ENCODE assay signal across 22 cellular contexts in genomic region chrX:136189222-136189621, GRCh38. TPM values are rescaled to one million over a fixed set of nuclear protein-coding genes. Genes with fewer than 3 reads are reported as not detected.
DNase-seq lines count a peak whose midpoint lies in the region; ATAC-seq and TF ChIP-seq lines count a peak whose summit lies in the region.
"Had no signal": no experiment of that assay in that cellular context is flagged by ENCODE, and none has a peak within 500 bp of the region (broad histone marks: within the 10 kb centered on the region; RNA-seq: fewer than 3 reads in every experiment).

No MANE protein-coding gene starts in this region.

- no peak for DNase-seq in choroid plexus epithelial cell (ENCODE audit: low read depth)
- peak in 4 of 5 donors; percentile 37 to 68 (median 48) for DNase-seq in heart left ventricle
- DNase-seq in psoas muscle: peak in 1 of 2 donors; percentile 67
- no peak for DNase-seq in transverse colon
- DNase-seq in foreskin fibroblast: no peak
- no peak for DNase-seq in inferior parietal cortex (ENCODE audit: extremely low spot score)
- DNase-seq: activated CD4-positive, alpha-beta T cell treated with anti-CD3 and anti-CD28 coated beads for 1 hour; activated naive CD4-positive, alpha-beta T cell; activated T-cell treated with anti-CD3 and anti-CD28 coated beads, Interleukin-2, amount 50 U/mL, for 24 hours; GOT3; immature natural killer cell; KG1; NCI-H524 treated with DMSO at 0.1 percent for 48 hours; Peyer's patch; SJCRH30; T-helper 1 cell; testis had no signal

- ATAC-seq in heart left ventricle (peak in 3 of 4 donors; percentile 32 to 42 (median 35)), psoas muscle (peak in 1 of 4 donors; percentile 14), HG02870 (IDR thresholded peaks at IDR 0.05; ENCODE audit: unreplicated experiment) (no peak)
- ATAC-seq: stimulated activated effector memory CD8-positive, alpha-beta T cell treated with anti-CD3 and anti-CD28 coated beads, Interleukin-12 subunit alpha, Interleukin-12 subunit beta, amount 100 ng/mL, for 72 hours had no signal

- H3K27me3 ChIP-seq in heart left ventricle (peaks cover 0 to 2% (median 0%) of the 10 kb centered on the region in 9 donors), psoas muscle (ENCODE audit: insufficient read depth in 3 of 3, low read length in 2 of 3) (no peaks in the 10 kb centered on the region), transverse colon (no peaks in the 10 kb centered on the region)
- H3K27me3 ChIP-seq: hepatocyte, Peyer's patch, SJCRH30, testis had no signal

- H3K4me3 ChIP-seq in choroid plexus epithelial cell (ENCODE audit: low read depth, low read length) (no peak overlapping the region), heart left ventricle (no peak overlapping the region), psoas muscle (peak overlapping the region; percentile 5), transverse colon (no peak overlapping the region), foreskin fibroblast (ENCODE audit: low read depth in 1 of 2, low read length in 2 of 2) (no peak overlapping the region)
- H3K4me3 ChIP-seq: hepatocyte, lung, Peyer's patch, SJCRH30, testis had no signal

- no peaks in the 10 kb centered on the region for H3K9me3 ChIP-seq in heart left ventricle
- H3K9me3 ChIP-seq in psoas muscle: no peaks in the 10 kb centered on the region
- no peaks in the 10 kb centered on the region for H3K9me3 ChIP-seq in transverse colon
- H3K9me3 ChIP-seq: Peyer's patch, SJCRH30, testis had no signal

- TF ChIP-seq CTCF in choroid plexus epithelial cell (conservative IDR thresholded peaks at IDR 0.05; ENCODE audit: low read depth, low read length) (peak; percentile 12), heart left ventricle (IDR thresholded peaks at IDR 0.05) (peak in 1 of 12 donors; percentile 12), psoas muscle (IDR thresholded peaks at IDR 0.05) (peak; percentile 6), transverse colon (IDR thresholded peaks at IDR 0.05) (no peak), foreskin fibroblast (IDR thresholded peaks at IDR 0.05; ENCODE audit: low read depth, low read length) (no peak)

- H3K36me3 ChIP-seq in heart left ventricle: no peaks in the 10 kb centered on the region
- no peaks in the 10 kb centered on the region for H3K36me3 ChIP-seq in psoas muscle (ENCODE audit: insufficient read depth in 1 of 2, low read depth in 1 of 2)
- no peaks in the 10 kb centered on the region for H3K36me3 ChIP-seq in transverse colon
- H3K36me3 ChIP-seq: Peyer's patch, SJCRH30 had no signal

- intact Hi-C loops in heart left ventricle (cut with DNase I): no loop called here
- intact Hi-C loops in psoas muscle (cut with DNase I): no loop called here
- intact Hi-C loops in transverse colon (cut with DNase I; ENCODE audit: low total_unique reads): no loop called here

- 10 to 49% (median 20%) methylated on average over 2 of the region's 2 CpGs for WGBS in heart left ventricle, 4 donors
- WGBS in psoas muscle, 3 donors: 63 to 83% (median 80%) methylated on average over 2 of the region's 2 CpGs
- 68 to 80% methylated on average over 2 of the region's 2 CpGs for WGBS in transverse colon (ENCODE audit: low coverage in 1 of 2), 2 donors

- no peak for TF ChIP-seq EP300 in transverse colon (IDR thresholded peaks at IDR 0.05; ENCODE audit: low read depth)

- in situ Hi-C loops in transverse colon (cut with MboI; ENCODE audit: low pct_ligation_motif_present in 1 of 4, low pct_unique_long_range_greater_than_20kb in 1 of 4, low sequenced_read_pairs in 3 of 4): no loop called here

- no peak for TF ChIP-seq POLR2A in heart left ventricle (IDR thresholded peaks at IDR 0.05)
- no peak for TF ChIP-seq POLR2A in transverse colon (IDR thresholded peaks at IDR 0.05)

- peaks cover 0 to 90% (median 59%) of the 10 kb centered on the region in 12 donors for H3K4me1 ChIP-seq in heart left ventricle
- peaks cover 36% of the 10 kb centered on the region for H3K4me1 ChIP-seq in psoas muscle
- peaks cover 0 to 8% (median 0%) of the 10 kb centered on the region in 4 donors for H3K4me1 ChIP-seq in transverse colon
- H3K4me1 ChIP-seq: testis had no signal

- H3K27ac ChIP-seq in heart left ventricle (peak overlapping the region in 11 of 12 donors; percentile 62 to 93 (median 85)), psoas muscle (peak overlapping the region; percentile 95), transverse colon (peak overlapping the region; percentile 20 to 82 (median 80))
- H3K27ac ChIP-seq: hepatocyte, Peyer's patch, SJCRH30, testis had no signal

RNA-seq across cellular contexts. Expression of gene FHL1, which starts 41.9 kb away (rescaled TPM):
- total RNA-seq in heart left ventricle (1,000 to 10,000 TPM; 1,446 to 4,800 (median 2,127) TPM), psoas muscle (1,000 to 10,000 TPM; 6,074 to 8,382 (median 6,962) TPM), transverse colon (100 to 1,000 TPM; 139 to 617 (median 162) TPM)
- polyA plus RNA-seq in heart left ventricle (1,000 to 10,000 TPM; 1,119 to 4,064 TPM), psoas muscle (1,000 to 10,000 TPM in 2 of 3 donors, 100 to 1,000 TPM in 1; 325 to 4,774 (median 2,961) TPM)
- total RNA-seq: HT-29 had no signal

Comparison
In these comparisons a context has a peak if more than half of its experiments do, and no peak if none do; other contexts are left out.
1. DNase-seq: peak in heart left ventricle (4 of 5); none in choroid plexus epithelial cell (single experiment), transverse colon (single experiment), foreskin fibroblast (0 of 2) and inferior parietal cortex (single experiment).
2. CTCF ChIP-seq: peak in choroid plexus epithelial cell (single experiment) and psoas muscle (single experiment); none in transverse colon (0 of 5) and foreskin fibroblast (single experiment).
3. Peak in every context shown above with its lines, with median percentiles within 50 percentile points of each other: H3K27ac ChIP-seq.